In the genomic region with DNA sequence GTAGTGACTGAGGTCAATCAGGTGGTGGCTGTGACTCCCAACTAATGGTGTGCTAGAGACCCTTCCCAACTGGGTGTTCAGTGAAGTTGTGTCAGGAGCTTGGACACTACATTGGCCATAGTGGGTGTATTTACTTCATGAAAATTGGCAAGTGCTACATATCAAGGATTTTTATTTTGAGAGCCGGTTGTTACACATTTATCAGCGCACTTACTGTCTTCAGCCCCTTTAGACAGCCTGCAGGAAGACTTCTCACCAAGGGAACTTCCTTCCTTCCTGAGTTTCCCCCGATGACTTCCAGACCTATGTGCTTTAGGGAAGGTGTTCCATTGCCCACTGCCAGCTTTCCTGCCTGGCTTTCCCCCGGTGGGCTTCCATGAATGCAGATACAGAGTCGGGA, we compare ENCODE assay signal across 19 cellular contexts.
"Had no signal": no experiment of that assay in that cellular context is flagged by ENCODE, and none has a peak within 500 bp of the region (broad histone marks: within the 10 kb centered on the region; RNA-seq: fewer than 3 reads in every experiment).

No MANE protein-coding gene starts in this region.

- H3K36me3 Mint-ChIP-seq: activated CD4-positive, alpha-beta memory T cell treated with anti-CD3 and anti-CD28 coated beads for 36 hours; activated naive CD8-positive, alpha-beta T cell; memory B cell; naive thymus-derived CD8-positive, alpha-beta T cell; stimulated activated effector memory CD8-positive, alpha-beta T cell treated with anti-CD3 and anti-CD28 coated beads, Interleukin-12 subunit alpha, Interleukin-12 subunit beta, amount 100 ng/mL, for 72 hours; T-cell had no signal

- H3K9me3 ChIP-seq: gastrocnemius medialis, heart right ventricle, left ventricle myocardium inferior, mucosa of descending colon, neutrophil, pancreas, right lobe of liver, thoracic aorta had no signal

- DNase-seq: activated B cell treated with CpG ODN at 0.5 μM for 24 hours; activated CD4-positive, alpha-beta memory T cell treated with anti-CD3 and anti-CD28 coated beads for 36 hours; activated CD4-positive, alpha-beta T cell treated with anti-CD3 and anti-CD28 coated beads for 4 hours; activated T-cell treated with anti-CD3 and anti-CD28 coated beads for 4 hours; erythroblast; gastrocnemius medialis; heart right ventricle; left ventricle myocardium inferior; mucosa of descending colon; naive thymus-derived CD8-positive, alpha-beta T cell; pancreas; right lobe of liver; stimulated activated CD4-positive, alpha-beta T cell treated with anti-CD3 and anti-CD28 coated beads, Interleukin-4, amount 100 ng/mL, for 24 hours; T-cell had no signal

- H3K27me3 ChIP-seq: pancreas, right lobe of liver had no signal

- H3K27me3 Mint-ChIP-seq: activated CD4-positive, alpha-beta memory T cell treated with anti-CD3 and anti-CD28 coated beads for 36 hours; memory B cell had no signal

- H3K36me3 ChIP-seq: gastrocnemius medialis, heart right ventricle, left ventricle myocardium inferior, neutrophil, pancreas, right lobe of liver, thoracic aorta had no signal

- H3K4me3 ChIP-seq: gastrocnemius medialis, heart right ventricle, left ventricle myocardium inferior, mucosa of descending colon, pancreas, right lobe of liver, thoracic aorta had no signal

- H3K4me1 Mint-ChIP-seq: activated B cell treated with CpG ODN at 0.5 μM for 24 hours; memory B cell; naive thymus-derived CD8-positive, alpha-beta T cell; stimulated activated effector memory CD8-positive, alpha-beta T cell treated with anti-CD3 and anti-CD28 coated beads, Interleukin-12 subunit alpha, Interleukin-12 subunit beta, amount 100 ng/mL, for 72 hours; T-cell had no signal

- ATAC-seq: gastrocnemius medialis; heart right ventricle; naive thymus-derived CD8-positive, alpha-beta T cell; right lobe of liver; stimulated activated effector memory CD8-positive, alpha-beta T cell treated with anti-CD3 and anti-CD28 coated beads, Interleukin-12 subunit alpha, Interleukin-12 subunit beta, amount 100 ng/mL, for 72 hours; T-cell had no signal

- H3K27ac Mint-ChIP-seq: activated B cell treated with CpG ODN at 0.5 μM for 24 hours; activated CD4-positive, alpha-beta memory T cell treated with anti-CD3 and anti-CD28 coated beads for 36 hours; activated naive CD8-positive, alpha-beta T cell; memory B cell; naive thymus-derived CD8-positive, alpha-beta T cell; stimulated activated effector memory CD8-positive, alpha-beta T cell treated with anti-CD3 and anti-CD28 coated beads, Interleukin-12 subunit alpha, Interleukin-12 subunit beta, amount 100 ng/mL, for 72 hours; T-cell had no signal

- H3K9me3 Mint-ChIP-seq: activated B cell treated with CpG ODN at 0.5 μM for 24 hours; activated CD4-positive, alpha-beta memory T cell treated with anti-CD3 and anti-CD28 coated beads for 36 hours had no signal

- H3K4me1 ChIP-seq: gastrocnemius medialis, left ventricle myocardium inferior, pancreas, right lobe of liver had no signal

- H3K4me3 Mint-ChIP-seq: activated B cell treated with CpG ODN at 0.5 μM for 24 hours; activated CD4-positive, alpha-beta memory T cell treated with anti-CD3 and anti-CD28 coated beads for 36 hours; activated naive CD8-positive, alpha-beta T cell; memory B cell; naive thymus-derived CD8-positive, alpha-beta T cell; stimulated activated effector memory CD8-positive, alpha-beta T cell treated with anti-CD3 and anti-CD28 coated beads, Interleukin-12 subunit alpha, Interleukin-12 subunit beta, amount 100 ng/mL, for 72 hours; T-cell had no signal

- H3K27ac ChIP-seq: gastrocnemius medialis, heart right ventricle, left ventricle myocardium inferior, neutrophil, pancreas, right lobe of liver, thoracic aorta had no signal
